ENCODE assay signal across 8 cellular contexts in genomic region chr19:53254451-53255341, GRCh38. TPM values are rescaled to one million over a fixed set of nuclear protein-coding genes. Genes with fewer than 3 reads are reported as not detected.
DNase-seq lines count a peak whose midpoint lies in the region; ATAC-seq and TF ChIP-seq lines count a peak whose summit lies in the region.

TSS of gene ZNF677 (minus strand) at chr19:53254873. CDS start at chr19:53251550, 3,323 bp downstream.

- CTCF ChIA-PET in Panc1 (lab: Charles Lee): no interaction called here

- H3K9me3 ChIP-seq in Panc1 (ENCODE audit: control insufficient read depth, insufficient read depth, low read depth, low read length): peaks cover 40% of the 10 kb centered on the region

- no peaks in the 10 kb centered on the region for H3K27me3 ChIP-seq in Panc1 (ENCODE audit: control insufficient read depth, insufficient read depth, low read length)

- in situ Hi-C loops in Panc1 (cut with HindIII; ENCODE audit: low pct_unique_long_range_greater_than_20kb, low sequenced_read_pairs): no loop called here

- H3K9me3 Mint-ChIP-seq in neural crest cell: peaks cover 28% of the 10 kb centered on the region
- H3K9me3 Mint-ChIP-seq in stimulated activated naive B cell treated with anti-CD40 and anti-IgM and Interleukin-4, amounts not matched to agents 10 μg/mL and 1 μg/mL and 100 μg/mL, for 72 hours: peaks cover 31 to 32% of the 10 kb centered on the region in 2 donors

- H3K4me1 Mint-ChIP-seq in neural crest cell: peaks cover 10% of the 10 kb centered on the region
- peaks cover 6 to 12% of the 10 kb centered on the region in 2 donors for H3K4me1 Mint-ChIP-seq in stimulated activated naive B cell treated with anti-CD40 and anti-IgM and Interleukin-4, amounts not matched to agents 10 μg/mL and 1 μg/mL and 100 μg/mL, for 72 hours

- H3K27me3 Mint-ChIP-seq in neural crest cell (ENCODE audit: low read depth): peaks cover 7% of the 10 kb centered on the region
- H3K27me3 Mint-ChIP-seq in stimulated activated naive B cell treated with anti-CD40 and anti-IgM and Interleukin-4, amounts not matched to agents 10 μg/mL and 1 μg/mL and 100 μg/mL, for 72 hours: peaks cover 7 to 9% of the 10 kb centered on the region in 2 donors

- no peaks in the 10 kb centered on the region for H3K4me1 ChIP-seq in Panc1 (ENCODE audit: control insufficient read depth, insufficient read depth, low read length)

- intact Hi-C loops in Panc1 (cut with micrococcal nuclease; ENCODE audit: unreplicated experiment): no loop called here

- H3K27ac ChIP-seq in Panc1 (ENCODE audit: low read length): peak within 1 kb of the TSS; percentile 84

- no peaks in the 10 kb centered on the region for H3K36me3 ChIP-seq in Panc1 (ENCODE audit: control insufficient read depth, insufficient read depth, low read length)

- DNase-seq in GM04504 (ENCODE audit: low read depth) (peak; percentile 71), Panc1 (ENCODE audit: low read depth, low spot score) (peak; percentile 32), foreskin melanocyte (peak; percentile 55), neural crest cell (ENCODE audit: low read depth, low spot score) (peak; percentile 62), NCI-H1105 treated with DMSO at 0.1 percent for 48 hours (lab: John Stamatoyannopoulos, UW) (no peak)
- DNase-seq in activated naive CD4-positive, alpha-beta T cell (lab: John Stamatoyannopoulos, UW): peak; percentile 52 to 79 (median 62)
- DNase-seq in stimulated activated naive B cell treated with anti-CD40 and anti-IgM and Interleukin-4, amounts not matched to agents 10 μg/mL and 1 μg/mL and 100 μg/mL, for 72 hours: peak; percentile 90

- ATAC-seq in Panc1: peak; percentile 99
- ATAC-seq in stimulated activated naive B cell treated with anti-CD40 and anti-IgM and Interleukin-4, amounts not matched to agents 10 μg/mL and 1 μg/mL and 100 μg/mL, for 72 hours (replicated peaks): peak; percentile 100
- no peak for ATAC-seq in GM21367 (IDR thresholded peaks at IDR 0.05; ENCODE audit: unreplicated experiment)

- TF ChIP-seq CTCF in Panc1 (IDR thresholded peaks at IDR 0.05) (no peak), neural crest cell (conservative IDR thresholded peaks at IDR 0.05) (no peak)

- H3K4me3 ChIP-seq in Panc1 (ENCODE audit: low read depth in 2 of 2, low read length in 2 of 2): peak within 1 kb of the TSS; percentile 71 to 72

- H3K36me3 Mint-ChIP-seq in neural crest cell (ENCODE audit: low read depth): peaks cover 46% of the 10 kb centered on the region
- H3K36me3 Mint-ChIP-seq in stimulated activated naive B cell treated with anti-CD40 and anti-IgM and Interleukin-4, amounts not matched to agents 10 μg/mL and 1 μg/mL and 100 μg/mL, for 72 hours: peaks cover 43 to 47% of the 10 kb centered on the region in 2 donors

- peak within 1 kb of the TSS; percentile 79 for H3K27ac Mint-ChIP-seq in neural crest cell (ENCODE audit: unreplicated experiment)
- H3K27ac Mint-ChIP-seq in stimulated activated naive B cell treated with anti-CD40 and anti-IgM and Interleukin-4, amounts not matched to agents 10 μg/mL and 1 μg/mL and 100 μg/mL, for 72 hours: peak within 1 kb of the TSS; percentile 92

- peak within 1 kb of the TSS; percentile 96 for H3K4me3 Mint-ChIP-seq in neural crest cell
- peak within 1 kb of the TSS; percentile 90 to 96 for H3K4me3 Mint-ChIP-seq in stimulated activated naive B cell treated with anti-CD40 and anti-IgM and Interleukin-4, amounts not matched to agents 10 μg/mL and 1 μg/mL and 100 μg/mL, for 72 hours

- BruUV-seq in Panc1 (replicated peaks; lab: Mats Ljungman, UMichigan): TSS peak; percentile 83

- POLR2A ChIA-PET in Panc1 (lab: Charles Lee): interaction anchor here (0.5 kb wide), 1 partner anchor 452 kb away, joined by 8 read pairs; no protein-coding TSS in a partner anchor

RNA-seq across cellular contexts. Expression of gene ZNF677, which starts in this region (rescaled TPM):
- 32.8 TPM for total RNA-seq in Panc1 (2021; ENCODE audit: unreplicated experiment)
- polyA plus RNA-seq in Panc1 (2012; ENCODE audit: insufficient read length): 15.8 TPM
- total RNA-seq in neural crest cell: 26.3 and 27.0 TPM in 2 replicates
